In the genomic region with DNA sequence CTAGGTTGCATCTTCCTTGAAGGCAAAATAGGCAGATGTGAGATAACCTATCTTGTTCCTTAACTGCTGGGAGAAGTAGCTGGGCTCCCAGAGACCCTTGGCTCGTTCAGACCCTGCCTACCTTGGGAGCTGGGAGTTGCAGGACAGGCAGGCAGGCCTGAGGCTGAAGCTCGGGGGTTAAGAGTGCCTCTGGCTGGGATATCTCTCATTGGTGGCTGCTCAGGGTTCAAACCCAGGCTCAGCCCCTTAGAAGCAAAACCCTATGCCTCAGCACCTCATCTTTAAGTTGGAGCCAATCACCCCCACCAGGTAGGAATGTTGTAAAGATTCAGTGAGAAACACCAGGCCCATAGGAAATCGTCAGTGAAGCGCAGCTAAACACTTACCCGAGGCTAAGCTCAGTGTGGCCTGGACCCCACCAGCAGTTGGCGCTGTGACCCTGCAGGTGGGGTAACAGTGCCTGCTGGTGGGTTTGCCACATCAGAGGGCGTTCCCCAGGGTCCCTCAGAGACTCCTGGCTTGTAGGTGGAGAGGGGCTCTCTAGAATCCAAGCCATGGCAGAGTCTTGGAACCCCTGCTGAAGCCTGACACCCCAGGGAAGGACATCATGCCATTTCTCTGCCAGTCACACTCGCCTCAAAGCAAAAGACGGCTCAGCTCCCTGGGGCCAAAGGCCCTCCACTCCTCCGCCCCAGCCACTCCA, we compare ENCODE assay signal across 8 cellular contexts.
A peak's percentile ranks its signal among the peaks of the same experiment; 100 is the strongest.
DNase-seq lines count a peak whose midpoint lies in the region; ATAC-seq and TF ChIP-seq lines count a peak whose summit lies in the region.

No MANE protein-coding gene starts in this region.

- peak; percentile 23 to 54 for DNase-seq in SHP77 (lab: John Stamatoyannopoulos, UW)
- no peak for DNase-seq in SHP77 treated with DMSO at 0.1 percent for 48 hours (lab: John Stamatoyannopoulos, UW)
- DNase-seq in NCI-H82 (lab: John Stamatoyannopoulos, UW): peak; percentile 88
- DNase-seq in activated T-cell treated with anti-CD3 and anti-CD28 coated beads for 4 hours: peak; percentile 57
- peak; percentile 36 for DNase-seq in fibroblast of gingiva (ENCODE audit: low read depth)
- DNase-seq in stimulated activated naive CD4-positive, alpha-beta T cell treated with Interleukin-2 at 50 U/mL for 16 hours (lab: John Stamatoyannopoulos, UW): peak; percentile 24

- no peaks in the 10 kb centered on the region for H3K9me3 Mint-ChIP-seq in nephron

- no peak overlapping the region for H3K27ac Mint-ChIP-seq in nephron

- peaks cover 5% of the 10 kb centered on the region for H3K36me3 Mint-ChIP-seq in nephron (ENCODE audit: low read depth)

- peak; percentile 72 for ATAC-seq in HG02973 (IDR thresholded peaks at IDR 0.05; ENCODE audit: unreplicated experiment)

- H3K27me3 Mint-ChIP-seq in nephron (ENCODE audit: low read depth): peaks cover 8% of the 10 kb centered on the region

- H3K4me1 Mint-ChIP-seq in nephron: no peaks in the 10 kb centered on the region

- H3K4me3 Mint-ChIP-seq in nephron: no peak overlapping the region

- peak; percentile 64 to 80 (median 69) for TF ChIP-seq CTCF in nephron (IDR thresholded peaks at IDR 0.05; ENCODE audit: unreplicated experiment in 3 of 3)
